In genomic region chr11:59847620-59848019, GRCh38 we compare ENCODE assay signal across 12 cellular contexts. TPM values are rescaled to one million over a fixed set of nuclear protein-coding genes. Genes with fewer than 3 reads are reported as not detected.
"Had no signal": no experiment of that assay in that cellular context is flagged by ENCODE, and none has a peak within 500 bp of the region (broad histone marks: within the 10 kb centered on the region; RNA-seq: fewer than 3 reads in every experiment).

No MANE protein-coding gene starts in this region.

- H3K9me3 ChIP-seq: HAP-1 had no signal

- DNase-seq: GM23248, GOT3, H7, H9, HCEC 1CT, HFFc6 had no signal

- H3K9me3 Mint-ChIP-seq: GM23338, H9, HFFc6 had no signal

- ATAC-seq: GM23338, HCT116 had no signal

- H2AFZ ChIP-seq: GM23248, GM23338 had no signal

- H3K4me3 Mint-ChIP-seq: GM23338, H9, HFFc6 had no signal

- H3K4me2 ChIP-seq: GM23338 had no signal

- H3K27ac Mint-ChIP-seq: GM23338, H9, HFFc6 had no signal

- FAIRE-seq: H1, H54 had no signal

- H3K9ac ChIP-seq: GM23248 had no signal

- H3K36me3 ChIP-seq: HAP-1 had no signal

- H3K4me3 ChIP-seq: GM23248, GM23338, HAP-1 had no signal

- H3K27ac ChIP-seq: GM23248 had no signal

RNA-seq across cellular contexts. Expression of gene CBLIF, which starts 2.3 kb away (rescaled TPM):
- total RNA-seq: GM23248, GM23338, H1, H4, H7, H9, HFFc6 had no signal
- polyA plus RNA-seq: GM23248, GM23338, H1 had no signal

RNA-seq across cellular contexts. Expression of gene TCN1, which starts 18.7 kb away (rescaled TPM):
- total RNA-seq: GM23248, GM23338, H1, H4, H7, H9, HFFc6 had no signal
- polyA plus RNA-seq: GM23248, GM23338, H1 had no signal

RNA-seq across cellular contexts. Expression of gene OOSP3, which starts 31.0 kb away (rescaled TPM):
- total RNA-seq: GM23248, GM23338, H1, H4, H7, H9, HFFc6 had no signal
- polyA plus RNA-seq: GM23248, GM23338, H1 had no signal
